Comparison of ENCODE assay signal across 24 cellular contexts in the genomic region with DNA sequence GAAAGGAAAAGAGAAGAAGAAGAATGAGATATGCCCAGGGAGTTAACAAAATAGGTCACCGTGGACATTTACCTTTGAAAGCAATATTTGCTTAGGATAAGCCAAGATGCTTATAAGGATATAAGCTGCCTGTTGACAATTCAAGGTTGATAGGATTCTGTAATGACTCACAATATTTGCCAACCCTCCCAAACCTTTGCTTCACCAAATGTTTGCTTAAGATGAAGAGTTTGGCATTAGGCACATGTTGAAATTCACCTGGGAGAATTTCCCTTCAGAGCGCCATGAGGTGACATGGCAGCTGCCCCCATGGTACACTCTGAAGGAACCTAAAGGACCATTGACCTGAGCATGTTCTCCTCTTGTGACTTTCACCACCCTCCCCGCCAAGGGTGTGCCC. TPM values are rescaled to one million over a fixed set of nuclear protein-coding genes. Genes with fewer than 3 reads are reported as not detected.
A peak's percentile ranks its signal among the peaks of the same experiment; 100 is the strongest.
DNase-seq lines count a peak whose midpoint lies in the region; ATAC-seq and TF ChIP-seq lines count a peak whose summit lies in the region.
"Had no signal": no experiment of that assay in that cellular context is flagged by ENCODE, and none has a peak within 500 bp of the region (broad histone marks: within the 10 kb centered on the region; RNA-seq: fewer than 3 reads in every experiment).

No MANE protein-coding gene starts in this region.

- H3K4me3 ChIP-seq in mammary epithelial cell (replicated peaks in 1 of 3; ENCODE audit: insufficient read depth in 1 of 3, low read depth in 2 of 3, low read length in 3 of 3) (no peak overlapping the region), skeletal muscle tissue (ENCODE audit: low read length in 3 of 3) (no peak overlapping the region)
- H3K4me3 ChIP-seq: skin epidermis, suprapubic skin, vagina had no signal

- H3K27ac ChIP-seq in mammary epithelial cell (ENCODE audit: insufficient read depth, low read depth, low read length) (no peak overlapping the region), skeletal muscle tissue (ENCODE audit: low read depth, low read length) (peak overlapping the region; percentile 5)
- H3K27ac ChIP-seq: skin epidermis, suprapubic skin, vagina had no signal

- H3K27ac Mint-ChIP-seq in MCF 10A (ENCODE audit: low read depth, unreplicated experiment): no peak overlapping the region
- no peak overlapping the region for H3K27ac Mint-ChIP-seq in T-helper 2 cell treated with Interferon-gamma antibody and Interleukin-4, amounts not matched to agents 5 μg/mL and 100 μg/mL, for 36 hours
- H3K27ac Mint-ChIP-seq: activated CD8-positive, alpha-beta T cell treated with anti-CD3 and anti-CD28 coated beads for 36 hours; stimulated activated memory B cell treated with anti-CD40 and anti-IgM and Interleukin-4, amounts not matched to agents 10 μg/mL and 1 μg/mL and 100 μg/mL, for 72 hours had no signal

- H3K9me3 Mint-ChIP-seq in MCF 10A (ENCODE audit: unreplicated experiment): no peaks in the 10 kb centered on the region
- no peaks in the 10 kb centered on the region for H3K9me3 Mint-ChIP-seq in T-helper 2 cell treated with Interferon-gamma antibody and Interleukin-4, amounts not matched to agents 5 μg/mL and 100 μg/mL, for 36 hours
- H3K9me3 Mint-ChIP-seq: activated CD8-positive, alpha-beta T cell treated with anti-CD3 and anti-CD28 coated beads for 36 hours; stimulated activated memory B cell treated with anti-CD40 and anti-IgM and Interleukin-4, amounts not matched to agents 10 μg/mL and 1 μg/mL and 100 μg/mL, for 72 hours had no signal

- no peak overlapping the region for H3K9ac ChIP-seq in mammary epithelial cell (ENCODE audit: insufficient read depth, low read length)
- no peak overlapping the region for H3K9ac ChIP-seq in skeletal muscle tissue (ENCODE audit: low read depth in 1 of 3, low read length in 3 of 3)

- H3K27me3 ChIP-seq in mammary epithelial cell (ENCODE audit: insufficient read depth, low read length): no peaks in the 10 kb centered on the region
- no peaks in the 10 kb centered on the region for H3K27me3 ChIP-seq in skeletal muscle tissue (ENCODE audit: control insufficient read depth in 3 of 3, insufficient read depth in 3 of 3, low read length in 3 of 3)
- H3K27me3 ChIP-seq: suprapubic skin, vagina had no signal

- intact Hi-C loops in MCF 10A (cut with micrococcal nuclease) (no loop called here), mammary epithelial cell (cut with micrococcal nuclease) (no loop called here)

- DNase-seq in MCF 10A (ENCODE audit: unreplicated experiment): peak; percentile 20
- no peak for DNase-seq in mammary epithelial cell
- DNase-seq in NCI-H2196 treated with DMSO at 0.1 percent for 48 hours (lab: John Stamatoyannopoulos, UW; ENCODE audit: unreplicated experiment): peak; percentile 3
- DNase-seq in kidney tubule cell (ENCODE audit: low spot score): peak; percentile 27
- no peak for DNase-seq in T-helper 2 cell treated with Interferon-gamma antibody and Interleukin-4, amounts not matched to agents 5 μg/mL and 100 μg/mL, for 36 hours (ENCODE audit: low spot score)
- DNase-seq in HEK293T (ENCODE audit: extremely low spot score): no peak
- DNase-seq: activated CD8-positive, alpha-beta T cell treated with anti-CD3 and anti-CD28 coated beads for 36 hours; activated T-cell treated with anti-CD3 and anti-CD28 coated beads, Interleukin-2, amount 50 U/mL, for 1 hour; C1 segment of cervical spinal cord; cortex of kidney; H7; MM.1S; NCI-H1436 treated with DMSO at 0.1 percent for 48 hours; NCI-H2171 treated with DMSO at 0.1 percent for 48 hours; RPMI8226; T-helper 9 cell had no signal

- 100% methylated on average over 3 of the region's 3 CpGs for WGBS in mammary epithelial cell (ENCODE audit: low coverage, missing lambda C conversion rate)

- no peak for TF ChIP-seq CTCF in MCF 10A (IDR thresholded peaks at IDR 0.05; ENCODE audit: unreplicated experiment)
- TF ChIP-seq CTCF in mammary epithelial cell (conservative IDR thresholded peaks at IDR 0.05 in 1 of 2, IDR thresholded peaks at IDR 0.05 in 1 of 2; ENCODE audit: extremely low read depth in 1 of 2, insufficient read depth in 1 of 2, low read depth in 1 of 2, low read length in 2 of 2): no peak

- peaks cover 5% of the 10 kb centered on the region for H3K4me1 Mint-ChIP-seq in MCF 10A (ENCODE audit: insufficient read depth, unreplicated experiment)
- peaks cover 4% of the 10 kb centered on the region for H3K4me1 Mint-ChIP-seq in T-helper 2 cell treated with Interferon-gamma antibody and Interleukin-4, amounts not matched to agents 5 μg/mL and 100 μg/mL, for 36 hours (ENCODE audit: low read depth)
- H3K4me1 Mint-ChIP-seq: stimulated activated memory B cell treated with anti-CD40 and anti-IgM and Interleukin-4, amounts not matched to agents 10 μg/mL and 1 μg/mL and 100 μg/mL, for 72 hours had no signal

- H4K20me1 ChIP-seq in mammary epithelial cell (ENCODE audit: insufficient read depth, low read length): no peaks in the 10 kb centered on the region

- dilution Hi-C loops in mammary epithelial cell (cut with HindIII; ENCODE audit: low sequenced_read_pairs): loop anchor here (5.0 to 25.0 kb wide), 2 partner anchors 49 to 314 kb away; no protein-coding TSS in a partner anchor

- CTCF ChIA-PET in MCF 10A (lab: Yijun Ruan, JAX): interaction anchor here (0.6 to 5.3 kb wide), 4 partner anchors 13 to 420 kb away, joined by 3 to 37 read pairs (median 3); no protein-coding TSS in a partner anchor
- CTCF ChIA-PET in mammary epithelial cell (lab: Charles Lee; ENCODE audit: low non-redundant PET): no interaction called here
- CTCF ChIA-PET in HEK293T (lab: Yijun Ruan, JAX): interaction anchor here (2.2 kb wide), 1 partner anchor 13 kb away, joined by 6 read pairs; no protein-coding TSS in a partner anchor

- in situ Hi-C loops in mammary epithelial cell (cut with MboI; ENCODE audit: low sequenced_read_pairs in 2 of 2): loop anchor here (25.0 kb wide), 1 partner anchor 314 kb away; no protein-coding TSS in a partner anchor

- H3K4me1 ChIP-seq in mammary epithelial cell (ENCODE audit: insufficient read depth, low read length): no peaks in the 10 kb centered on the region
- peaks cover 9 to 19% (median 10%) of the 10 kb centered on the region in 3 donors for H3K4me1 ChIP-seq in skeletal muscle tissue (ENCODE audit: control insufficient read depth in 3 of 3, insufficient read depth in 3 of 3, low read length in 3 of 3)
- H3K4me1 ChIP-seq: suprapubic skin, vagina had no signal

- H3K36me3 ChIP-seq in mammary epithelial cell (ENCODE audit: insufficient read depth, low read length) (no peaks in the 10 kb centered on the region), skeletal muscle tissue (ENCODE audit: control insufficient read depth in 3 of 3, insufficient read depth in 3 of 3, low read length in 3 of 3) (no peaks in the 10 kb centered on the region)
- H3K36me3 ChIP-seq: suprapubic skin, vagina had no signal

- no peaks in the 10 kb centered on the region for H3K27me3 Mint-ChIP-seq in MCF 10A (ENCODE audit: insufficient read depth, unreplicated experiment)
- peaks cover 42% of the 10 kb centered on the region for H3K27me3 Mint-ChIP-seq in T-helper 2 cell treated with Interferon-gamma antibody and Interleukin-4, amounts not matched to agents 5 μg/mL and 100 μg/mL, for 36 hours (ENCODE audit: low read depth)

- no peaks in the 10 kb centered on the region for H3K79me2 ChIP-seq in mammary epithelial cell (ENCODE audit: insufficient read depth, low read length)

- no peak overlapping the region for H2AFZ ChIP-seq in mammary epithelial cell (ENCODE audit: low read depth, low read length)

- H3K9me3 ChIP-seq in mammary epithelial cell (replicated peaks; ENCODE audit: insufficient read depth, low read length): no peaks in the 10 kb centered on the region
- no peaks in the 10 kb centered on the region for H3K9me3 ChIP-seq in skeletal muscle tissue (ENCODE audit: control insufficient read depth in 3 of 3, low read length in 3 of 3)
- H3K9me3 ChIP-seq: suprapubic skin, vagina had no signal

- ATAC-seq in GM18907 (IDR thresholded peaks at IDR 0.05; ENCODE audit: unreplicated experiment): no peak
- ATAC-seq: activated CD8-positive, alpha-beta T cell treated with anti-CD3 and anti-CD28 coated beads for 36 hours; SK-N-SH treated with all-trans-retinoic acid at 6 μM for 48 hours; stimulated activated memory B cell treated with anti-CD40 and anti-IgM and Interleukin-4, amounts not matched to agents 10 μg/mL and 1 μg/mL and 100 μg/mL, for 72 hours had no signal

- BruUV-seq in MCF 10A (replicated peaks; lab: Mats Ljungman, UMichigan): no TSS peak
- no TSS peak for BruUV-seq in mammary epithelial cell (replicated peaks; lab: Mats Ljungman, UMichigan)

- H3K4me3 Mint-ChIP-seq in MCF 10A (ENCODE audit: unreplicated experiment): no peak overlapping the region
- no peak overlapping the region for H3K4me3 Mint-ChIP-seq in T-helper 2 cell treated with Interferon-gamma antibody and Interleukin-4, amounts not matched to agents 5 μg/mL and 100 μg/mL, for 36 hours
- H3K4me3 Mint-ChIP-seq: activated CD8-positive, alpha-beta T cell treated with anti-CD3 and anti-CD28 coated beads for 36 hours; stimulated activated memory B cell treated with anti-CD40 and anti-IgM and Interleukin-4, amounts not matched to agents 10 μg/mL and 1 μg/mL and 100 μg/mL, for 72 hours had no signal

- H3K4me2 ChIP-seq in mammary epithelial cell (ENCODE audit: insufficient read depth, low read depth, low read length): no peak overlapping the region

- POLR2A ChIA-PET in MCF 10A (lab: Yijun Ruan, JAX): interaction anchor here (0.5 to 0.6 kb wide), 2 partner anchors 36 to 251 kb away, joined by 3 read pairs; no protein-coding TSS in a partner anchor
- POLR2A ChIA-PET in HEK293T (lab: Yijun Ruan, JAX): interaction anchor here (0.6 to 0.7 kb wide), 2 partner anchors 21 to 22 kb away, joined by 3 read pairs; a partner anchor contains a TSS

- H3K36me3 Mint-ChIP-seq in MCF 10A (ENCODE audit: insufficient read depth, unreplicated experiment): no peaks in the 10 kb centered on the region
- H3K36me3 Mint-ChIP-seq in T-helper 2 cell treated with Interferon-gamma antibody and Interleukin-4, amounts not matched to agents 5 μg/mL and 100 μg/mL, for 36 hours (ENCODE audit: low read depth): no peaks in the 10 kb centered on the region
- H3K36me3 Mint-ChIP-seq: stimulated activated memory B cell treated with anti-CD40 and anti-IgM and Interleukin-4, amounts not matched to agents 10 μg/mL and 1 μg/mL and 100 μg/mL, for 72 hours had no signal

TF ChIP-seq in HEK293T, 16 proteins besides CTCF, POLR2A, EP300 and RAD21 (continues in another document):
- TF ChIP-seq SUZ12 (IDR thresholded peaks at IDR 0.05) (no peak), LEF1 (IDR thresholded peaks at IDR 0.05; ENCODE audit: borderline replicate concordance) (no peak), HDGF (IDR thresholded peaks at IDR 0.05; ENCODE audit: borderline replicate concordance) (no peak)

RNA-seq across cellular contexts. Expression of a gene that starts 4.6 kb away (rescaled TPM):
- total RNA-seq in MCF 10A (2022): 94.6 and 191 TPM in 2 replicates
- 100 to 1,000 TPM; 296 to 380 TPM for total RNA-seq in mammary epithelial cell
- polyA plus RNA-seq in mammary epithelial cell: 122 TPM
- polyA minus RNA-seq in mammary epithelial cell: 433 TPM
- 140 TPM for total RNA-seq in skeletal muscle tissue

RNA-seq across cellular contexts. Expression of a gene that starts 21.1 kb away (rescaled TPM):
- 3.4 and 6.1 TPM in 2 replicates for total RNA-seq in MCF 10A (2022)
- 10 to 100 TPM in 1 of 2 donors, 1 to 10 TPM in 1; 6.8 to 12.2 TPM for total RNA-seq in mammary epithelial cell
- polyA plus RNA-seq in mammary epithelial cell: 5.7 TPM
- 11.7 TPM for polyA minus RNA-seq in mammary epithelial cell
- total RNA-seq in skeletal muscle tissue: 15.7 TPM
- polyA plus RNA-seq: neural cell had no signal

Comparison
In these comparisons a context has a peak if more than half of its experiments do, and no peak if none do; other contexts are left out.
1. DNase-seq: peak in MCF 10A (single experiment), NCI-H2196 treated with DMSO at 0.1 percent for 48 hours (single experiment) and kidney tubule cell (single experiment); none in mammary epithelial cell (single experiment), T-helper 2 cell treated with Interferon-gamma antibody and Interleukin-4, amounts not matched to agents 5 μg/mL and 100 μg/mL, for 36 hours (single experiment) and HEK293T (single experiment).